Comparison of ENCODE assay signal across 11 cellular contexts in the genomic region with DNA sequence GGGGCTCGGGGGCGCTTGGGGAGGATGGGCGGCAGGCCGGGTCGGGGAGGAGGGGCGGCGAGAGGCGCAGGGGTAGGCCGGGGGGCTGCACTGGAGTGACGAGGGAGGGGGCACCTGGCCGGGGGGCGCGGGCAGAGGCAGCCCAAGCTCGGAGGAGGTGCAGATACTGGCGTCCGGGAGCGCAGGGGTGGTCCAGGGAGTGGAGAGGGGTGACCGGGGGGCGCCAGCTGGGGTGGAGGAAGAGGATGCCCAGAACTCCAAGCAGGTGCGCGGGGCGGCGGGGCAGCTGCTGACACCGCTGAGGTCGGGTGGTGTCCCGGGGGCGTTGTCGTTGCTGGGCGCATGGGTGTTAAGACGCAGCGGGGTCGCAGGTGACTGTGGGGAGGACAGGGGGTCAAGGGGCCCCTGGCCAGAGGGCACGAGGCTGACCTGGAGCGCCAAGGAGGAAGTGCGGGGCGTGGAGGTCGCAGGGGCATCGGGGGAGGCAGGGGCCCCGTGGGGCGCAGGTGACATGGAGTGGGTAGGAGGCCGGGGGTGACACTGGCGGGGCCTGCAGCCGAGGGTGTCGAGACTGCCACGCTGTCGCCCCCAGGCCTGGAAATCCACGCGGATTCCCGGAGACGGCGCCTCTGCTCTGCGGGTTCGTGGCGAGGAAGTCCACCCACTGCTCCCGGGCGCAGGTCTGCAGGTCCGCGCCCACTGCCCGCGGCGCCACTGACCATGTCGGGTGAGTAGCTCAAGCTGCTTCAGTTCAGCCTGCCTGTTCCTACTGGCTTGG. TPM values are rescaled to one million over a fixed set of nuclear protein-coding genes. Genes with fewer than 3 reads are reported as not detected.
DNase-seq lines count a peak whose midpoint lies in the region; ATAC-seq and TF ChIP-seq lines count a peak whose summit lies in the region.
"Had no signal": no experiment of that assay in that cellular context is flagged by ENCODE, and none has a peak within 500 bp of the region (broad histone marks: within the 10 kb centered on the region; RNA-seq: fewer than 3 reads in every experiment).

No MANE protein-coding gene starts in this region.

- no peak overlapping the region for H3K4ac ChIP-seq in mesenchymal stem cell (ENCODE audit: low read depth in 1 of 2, low read length in 2 of 2)

- no peak overlapping the region for H2AK5ac ChIP-seq in mesenchymal stem cell (ENCODE audit: low read length, severe bottlenecking)

- WGBS in HUES64, result 11% methylated on average over 62 of the region's 62 CpGs
- 25% methylated on average over 35 of the region's 62 CpGs for WGBS in mesenchymal stem cell
- 33% methylated on average over 60 of the region's 62 CpGs for WGBS in thymus

- peak overlapping the region in 1 of 2 experiments; percentile 52 for H3K23ac ChIP-seq in mesenchymal stem cell (ENCODE audit: low read length in 2 of 2)

- H4K8ac ChIP-seq in mesenchymal stem cell (ENCODE audit: low read length), result no peak overlapping the region

- no peak overlapping the region for H3K9ac ChIP-seq in HUES64 (ENCODE audit: low read depth, low read length)
- H3K9ac ChIP-seq in colonic mucosa (ENCODE audit: low read depth in 2 of 2, low read length in 2 of 2), result peak overlapping the region in 1 of 2 donors; percentile 35
- H3K9ac ChIP-seq in mesenchymal stem cell (ENCODE audit: low read length), result no peak overlapping the region

- no peak overlapping the region for H2BK15ac ChIP-seq in mesenchymal stem cell (ENCODE audit: low read depth, poor library complexity, severe bottlenecking)

- peak overlapping the region; percentile 79 for H3K4me2 ChIP-seq in mesenchymal stem cell (ENCODE audit: low read length, poor library complexity, severe bottlenecking)

- peak overlapping the region; percentile 55 for H3K4me3 ChIP-seq in HUES64 (ENCODE audit: low read length)
- H3K4me3 ChIP-seq in colonic mucosa, result peak overlapping the region; percentile 32
- H3K4me3 ChIP-seq in mesenchymal stem cell (ENCODE audit: insufficient read depth in 1 of 2, low read depth in 1 of 2, low read length in 2 of 2), result peak overlapping the region in 1 of 2 experiments; percentile 71
- H3K4me3 ChIP-seq in thymus (ENCODE audit: low read length), result peak overlapping the region; percentile 35

- H3K27me3 ChIP-seq in HUES64 (ENCODE audit: insufficient read depth, low read length) (no peaks in the 10 kb centered on the region), colonic mucosa (no peaks in the 10 kb centered on the region), mesenchymal stem cell (ENCODE audit: control insufficient read depth in 1 of 2, insufficient read depth in 1 of 2, low read length in 2 of 2) (peaks cover 0 to 52% of the 10 kb centered on the region in 2 experiments), thymus (ENCODE audit: control insufficient read depth, insufficient read depth) (no peaks in the 10 kb centered on the region)

- H3K27ac ChIP-seq in HUES64 (ENCODE audit: low read depth, low read length), result no peak overlapping the region
- no peak overlapping the region for H3K27ac ChIP-seq in colonic mucosa
- H3K27ac ChIP-seq in mesenchymal stem cell (ENCODE audit: low read length, poor library complexity, severe bottlenecking), result no peak overlapping the region
- no peak overlapping the region for H3K27ac ChIP-seq in thymus (ENCODE audit: low read depth)
- H3K27ac ChIP-seq: adrenal gland had no signal

- no peak for TF ChIP-seq CTCF in colonic mucosa (IDR thresholded peaks at IDR 0.05)

- ATAC-seq in GM18870 (IDR thresholded peaks at IDR 0.05; ENCODE audit: unreplicated experiment), result no peak
- ATAC-seq in HG02759 (IDR thresholded peaks at IDR 0.05; ENCODE audit: unreplicated experiment), result no peak

- peaks cover 4% of the 10 kb centered on the region for H3K79me1 ChIP-seq in mesenchymal stem cell (replicated peaks; ENCODE audit: low read length, poor library complexity, severe bottlenecking)

- DNase-seq in colonic mucosa (no peak), mesenchymal stem cell (no peak), kidney glomerular epithelial cell (lab: John Stamatoyannopoulos, UW) (no peak)
- DNase-seq: adrenal gland, HCEC 1CT, left cardiac atrium, NCI-H69 had no signal

- H3K36me3 ChIP-seq in HUES64 (ENCODE audit: insufficient read depth, low read length) (0 out of 2 replicates have a peak, but pooled peaks cover 6% of the 10 kb centered on the region), colonic mucosa (no peaks in the 10 kb centered on the region), mesenchymal stem cell (ENCODE audit: control insufficient read depth in 1 of 2, insufficient read depth in 2 of 2, low read depth in 1 of 2, low read length in 2 of 2) (no peaks in the 10 kb centered on the region), thymus (ENCODE audit: control insufficient read depth, insufficient read depth) (no peaks in the 10 kb centered on the region)
- H3K36me3 ChIP-seq: adrenal gland had no signal

- no peaks in the 10 kb centered on the region for H3K9me3 ChIP-seq in HUES64 (ENCODE audit: insufficient read depth, low read depth, low read length)
- no peaks in the 10 kb centered on the region for H3K9me3 ChIP-seq in colonic mucosa
- H3K9me3 ChIP-seq in mesenchymal stem cell (ENCODE audit: control insufficient read depth, low read length), result no peaks in the 10 kb centered on the region
- H3K9me3 ChIP-seq in thymus (ENCODE audit: control insufficient read depth), result no peaks in the 10 kb centered on the region
- H3K9me3 ChIP-seq: adrenal gland had no signal

- no peak overlapping the region for H3K14ac ChIP-seq in mesenchymal stem cell (ENCODE audit: low read length in 2 of 2)

- peak overlapping the region in 1 of 2 experiments; percentile 80 for H3K18ac ChIP-seq in mesenchymal stem cell (ENCODE audit: low read depth in 1 of 2, low read length in 2 of 2)

- H3K4me1 ChIP-seq in HUES64 (ENCODE audit: insufficient read depth, low read length) (no peaks in the 10 kb centered on the region), colonic mucosa (no peaks in the 10 kb centered on the region), mesenchymal stem cell (ENCODE audit: control insufficient read depth, insufficient read depth, low read depth, low read length) (peaks cover 9% of the 10 kb centered on the region), thymus (ENCODE audit: control insufficient read depth, insufficient read depth, low read length) (no peaks in the 10 kb centered on the region)

- no peak overlapping the region for H2BK5ac ChIP-seq in mesenchymal stem cell (ENCODE audit: low read depth, low read length, poor library complexity, severe bottlenecking)

- no peak overlapping the region for H2BK12ac ChIP-seq in mesenchymal stem cell (ENCODE audit: low read length in 2 of 2)

- H2BK120ac ChIP-seq in mesenchymal stem cell (ENCODE audit: low read depth, low read length), result no peak overlapping the region

- H2AFZ ChIP-seq in mesenchymal stem cell (ENCODE audit: low read depth, low read length), result no peak overlapping the region

- no peak overlapping the region for H4K91ac ChIP-seq in mesenchymal stem cell (ENCODE audit: low read length)

- intact Hi-C loops in colonic mucosa (cut with DNase I), result no loop called here

RNA-seq across cellular contexts. Expression of gene GYG2, which starts 0.9 kb away (rescaled TPM):
- 42.5 TPM for polyA plus RNA-seq in HUES64 (2013, experiment 1 of 2)
- polyA plus RNA-seq in HUES64 (2013, experiment 2 of 2), result 35.1 TPM
- 10 to 100 TPM; 12.8 to 22.0 TPM for total RNA-seq in colonic mucosa
- 14.0 TPM for polyA plus RNA-seq in mesenchymal stem cell (2013, experiment 1 of 2)
- polyA plus RNA-seq in mesenchymal stem cell (2013, experiment 2 of 2), result 14.4 TPM
- polyA plus RNA-seq in thymus, result 0.23 TPM
